In the genomic region with DNA sequence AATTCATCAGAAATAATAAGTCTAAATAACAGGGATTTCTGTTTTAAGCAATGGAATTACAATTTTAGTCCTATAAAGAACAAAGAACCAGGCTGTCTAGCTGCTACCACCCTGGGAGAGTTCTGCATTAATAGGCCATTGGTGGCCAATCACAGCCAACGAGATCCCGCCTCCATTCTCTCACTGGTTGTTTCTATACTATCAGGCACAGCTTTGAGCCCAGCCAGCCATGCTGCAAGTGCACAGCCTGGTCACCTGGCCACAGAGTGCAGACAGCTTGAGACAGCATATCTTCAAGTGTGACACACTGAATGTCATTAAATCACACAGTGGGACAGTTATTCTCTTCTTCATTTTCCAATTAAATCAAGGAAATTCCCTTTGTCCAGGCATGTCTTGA, we compare ENCODE assay signal across 12 cellular contexts. TPM values are rescaled to one million over a fixed set of nuclear protein-coding genes. Genes with fewer than 3 reads are reported as not detected.
DNase-seq lines count a peak whose midpoint lies in the region; FAIRE-seq and TF ChIP-seq lines count a peak whose summit lies in the region.
"Had no signal": no experiment of that assay in that cellular context is flagged by ENCODE, and none has a peak within 500 bp of the region (broad histone marks: within the 10 kb centered on the region; RNA-seq: fewer than 3 reads in every experiment).

No MANE protein-coding gene starts in this region.

- H3K4me3 ChIP-seq in neuron (ENCODE audit: low read length) (no peak overlapping the region), tibial artery (no peak overlapping the region)
- H3K4me3 ChIP-seq: body of pancreas had no signal

- FAIRE-seq in frontal cortex (lab: Jason Lieb, UNC) = no peak

- intact Hi-C loops in tibial artery (cut with DNase I; ENCODE audit: low total_unique reads) = no loop called here

- DNase-seq in NCI-H2227 (lab: John Stamatoyannopoulos, UW; ENCODE audit: unreplicated experiment) (peak; percentile 19), NCI-H2227 treated with DMSO at 0.1 percent for 48 hours (lab: John Stamatoyannopoulos, UW) (no peak), NCI-H146 (lab: John Stamatoyannopoulos, UW) (peak; percentile 22), dermis blood vessel endothelial cell (peak; percentile 18), tibial artery (no peak), frontal cortex (ENCODE audit: low spot score in 2 of 2) (no peak)
- DNase-seq in stimulated activated CD4-positive, alpha-beta T cell treated with anti-CD3 and anti-CD28 coated beads, Interleukin-4, amount 100 ng/mL, for 24 hours = no peak
- DNase-seq: activated CD8-positive, alpha-beta memory T cell treated with anti-CD3 and anti-CD28 coated beads, Interleukin-2, amount 50 U/mL, for 48 hours; NCI-H1092; stimulated activated naive CD8-positive, alpha-beta T cell treated with anti-CD3 and anti-CD28 coated beads, Interleukin-15, Interleukin-2, amounts not matched to agents 100 U/mL and 50 U/mL, for 24 hours had no signal

- H3K27me3 ChIP-seq in neuron (ENCODE audit: insufficient read depth, low read length) = no peaks in the 10 kb centered on the region
- H3K27me3 ChIP-seq in tibial artery = no peaks in the 10 kb centered on the region
- H3K27me3 ChIP-seq: body of pancreas had no signal

- H3K9me3 ChIP-seq in neuron (ENCODE audit: low read length) (no peaks in the 10 kb centered on the region), tibial artery (no peaks in the 10 kb centered on the region)
- H3K9me3 ChIP-seq: body of pancreas had no signal

- no peak overlapping the region for H3K27ac ChIP-seq in tibial artery
- H3K27ac ChIP-seq: body of pancreas had no signal

- H2AFZ ChIP-seq in neuron (ENCODE audit: low read depth, low read length) = peak overlapping the region; percentile 26

- peaks cover 9% of the 10 kb centered on the region for H3K4me1 ChIP-seq in neuron (ENCODE audit: insufficient read depth, low read length)
- no peaks in the 10 kb centered on the region for H3K4me1 ChIP-seq in tibial artery

- TF ChIP-seq CTCF in tibial artery (IDR thresholded peaks at IDR 0.05) = no peak

- H3K36me3 ChIP-seq in neuron (ENCODE audit: insufficient read depth, low read length) (no peaks in the 10 kb centered on the region), tibial artery (peaks cover 0 to 7% (median 4%) of the 10 kb centered on the region in 3 donors)

RNA-seq across cellular contexts. Expression of gene RAB22A, which starts 16.1 kb away (rescaled TPM):
- 11.7 and 15.4 TPM in 2 replicates for total RNA-seq in dermis blood vessel endothelial cell
- total RNA-seq in frontal cortex = 23.6 TPM

Comparison
In these comparisons a context has a peak if more than half of its experiments do, and no peak if none do; other contexts are left out.
1. DNase-seq: peak in NCI-H2227 (single experiment), NCI-H146 (single experiment) and dermis blood vessel endothelial cell (single experiment); none in NCI-H2227 treated with DMSO at 0.1 percent for 48 hours (single experiment), tibial artery (0 of 2), frontal cortex (0 of 2) and stimulated activated CD4-positive, alpha-beta T cell treated with anti-CD3 and anti-CD28 coated beads, Interleukin-4, amount 100 ng/mL, for 24 hours (single experiment).